13 cellular contexts compared by ENCODE assay signal in the genomic region with DNA sequence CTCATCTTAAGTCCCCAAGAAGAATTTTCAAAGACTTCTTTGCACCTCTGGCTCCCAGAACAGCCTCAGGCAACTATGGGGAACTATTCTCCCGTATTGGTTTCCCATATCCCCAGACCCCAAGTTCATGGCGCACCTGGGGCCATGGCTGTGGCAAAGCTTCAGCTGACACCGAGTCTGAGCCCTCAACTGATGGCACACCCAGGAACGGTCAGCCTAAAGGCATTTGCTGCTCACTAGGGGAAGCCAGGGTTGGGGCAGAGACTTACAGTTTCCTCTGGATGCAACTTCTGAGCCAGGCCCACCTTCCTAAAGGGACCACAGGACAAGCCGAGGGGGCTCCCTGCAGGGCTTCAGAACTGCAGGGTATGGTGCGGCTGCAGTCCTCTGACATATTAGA. TPM values are rescaled to one million over a fixed set of nuclear protein-coding genes. Genes with fewer than 3 reads are reported as not detected.
DNase-seq lines count a peak whose midpoint lies in the region; ATAC-seq and TF ChIP-seq lines count a peak whose summit lies in the region.
"Had no signal": no experiment of that assay in that cellular context is flagged by ENCODE, and none has a peak within 500 bp of the region (broad histone marks: within the 10 kb centered on the region; RNA-seq: fewer than 3 reads in every experiment).

No MANE protein-coding gene starts in this region.

- peaks cover 6% of the 10 kb centered on the region for H3K36me3 Mint-ChIP-seq in Caco-2 (ENCODE audit: insufficient read depth, unreplicated experiment)
- peaks cover 3% of the 10 kb centered on the region for H3K36me3 Mint-ChIP-seq in central memory CD8-positive, alpha-beta T cell (ENCODE audit: insufficient read depth)
- H3K36me3 Mint-ChIP-seq: CD14-positive monocyte had no signal

- no peaks in the 10 kb centered on the region for H3K27me3 Mint-ChIP-seq in Caco-2 (ENCODE audit: insufficient read depth, unreplicated experiment)
- peaks cover 11% of the 10 kb centered on the region for H3K27me3 Mint-ChIP-seq in central memory CD8-positive, alpha-beta T cell

- CTCF ChIA-PET in Caco-2 (lab: Charles Lee): no interaction called here
- CTCF ChIA-PET in HEK293 (lab: Yijun Ruan, JAX): no interaction called here

- intact Hi-C loops in Caco-2 (cut with micrococcal nuclease; ENCODE audit: unreplicated experiment): no loop called here
- intact Hi-C loops in posterior vena cava (cut with DNase I): no loop called here

- POLR2A ChIA-PET in Caco-2 (lab: Charles Lee): no interaction called here
- POLR2A ChIA-PET in HEK293 (lab: Yijun Ruan, JAX): no interaction called here

- H3K36me3 ChIP-seq in Caco-2 (ENCODE audit: control insufficient read depth, insufficient read depth, low read length) (0 out of 2 replicates have a peak, but pooled peaks cover 2% of the 10 kb centered on the region), HEK293 (ENCODE audit: control insufficient read depth in 2 of 2, insufficient read depth in 1 of 2, low read length in 2 of 2) (no peaks in the 10 kb centered on the region)

- no peak overlapping the region for H3K4me3 Mint-ChIP-seq in Caco-2 (ENCODE audit: unreplicated experiment)
- peak overlapping the region; percentile 24 for H3K4me3 Mint-ChIP-seq in central memory CD8-positive, alpha-beta T cell
- H3K4me3 Mint-ChIP-seq: CD14-positive monocyte had no signal

- peaks cover 16% of the 10 kb centered on the region for H3K4me1 Mint-ChIP-seq in Caco-2 (ENCODE audit: low read depth, unreplicated experiment)
- H3K4me1 Mint-ChIP-seq in central memory CD8-positive, alpha-beta T cell: no peaks in the 10 kb centered on the region

- ATAC-seq in central memory CD8-positive, alpha-beta T cell (replicated peaks; ENCODE audit: extremely low read depth, poor library complexity, severe bottlenecking): no peak
- ATAC-seq in HG02884 (IDR thresholded peaks at IDR 0.05; ENCODE audit: unreplicated experiment) (no peak), GM19328 (IDR thresholded peaks at IDR 0.05; ENCODE audit: unreplicated experiment) (no peak)

- peak overlapping the region; percentile 80 for H3K27ac Mint-ChIP-seq in Caco-2 (ENCODE audit: unreplicated experiment)
- no peak overlapping the region for H3K27ac Mint-ChIP-seq in central memory CD8-positive, alpha-beta T cell (ENCODE audit: low read depth)
- H3K27ac Mint-ChIP-seq: CD14-positive monocyte had no signal

- no peaks in the 10 kb centered on the region for H3K27me3 ChIP-seq in Caco-2 (replicated peaks; ENCODE audit: control insufficient read depth, insufficient read depth, low read length)

- H3K9me3 ChIP-seq in Caco-2: no peaks in the 10 kb centered on the region
- H3K9me3 ChIP-seq in HEK293 (ENCODE audit: control insufficient read depth, insufficient read depth, low read depth, low read length): no peaks in the 10 kb centered on the region

- DNase-seq in Caco-2: no peak
- DNase-seq in central memory CD8-positive, alpha-beta T cell (ENCODE audit: low spot score in 2 of 2): no peak
- DNase-seq in posterior vena cava (ENCODE audit: low spot score): peak; percentile 38
- DNase-seq in stimulated activated CD4-positive, alpha-beta T cell treated with anti-CD3 and anti-CD28 coated beads, Interleukin-4, amount 100 ng/mL, for 1 hour: no peak
- DNase-seq: cortex of kidney, Karpas-422, NCI-H2081 treated with DMSO at 0.1 percent for 48 hours, retina had no signal

- H3K27ac ChIP-seq in HEK293 (ENCODE audit: extremely low read depth, low read depth, low read length): no peak overlapping the region

- H3K9me3 Mint-ChIP-seq in Caco-2 (ENCODE audit: unreplicated experiment): peaks cover 1% of the 10 kb centered on the region
- H3K9me3 Mint-ChIP-seq in central memory CD8-positive, alpha-beta T cell: no peaks in the 10 kb centered on the region

- TF ChIP-seq CTCF in Caco-2 (IDR thresholded peaks at IDR 0.05; ENCODE audit: insufficient read depth in 1 of 2, low read depth in 1 of 2, low read length in 1 of 2, severe bottlenecking in 1 of 2, unreplicated experiment in 1 of 2) (no peak), HEK293 (tag by site-specific recombination; IDR thresholded peaks at IDR 0.05) (no peak)

- no peak overlapping the region for H3K4me3 ChIP-seq in Caco-2 (ENCODE audit: low read depth, low read length)
- H3K4me3 ChIP-seq in HEK293 (ENCODE audit: low read depth, low read length): no peak overlapping the region

- no TSS peak for BruUV-seq in Caco-2 (replicated peaks; lab: Mats Ljungman, UMichigan)

- peaks cover 32% of the 10 kb centered on the region for H3K4me1 ChIP-seq in Caco-2
- H3K4me1 ChIP-seq in HEK293 (ENCODE audit: control insufficient read depth, insufficient read depth, low read length): peaks cover 14% of the 10 kb centered on the region

TF ChIP-seq in HEK293, 187 proteins besides CTCF, POLR2A, EP300 and RAD21:
- no peak for TF ChIP-seq ZNF510 (tag by site-specific recombination; IDR thresholded peaks at IDR 0.05; ENCODE audit: insufficient replicate concordance)
- 0 out of 2 replicates have a peak, but pooled peaks have one; percentile 28 for TF ChIP-seq ZNF10 (tag by site-specific recombination; IDR thresholded peaks at IDR 0.05)
TF ChIP-seq in HEK293: peak in this region for 1.

RNA-seq across cellular contexts. Expression of gene CPA1, which starts 13.7 kb away (rescaled TPM):
- total RNA-seq in Caco-2 (2022) (not detected in 2 replicates), posterior vena cava (1 to 10 TPM in 1 of 2 donors, under 1 TPM in 1; 0.79 to 6.7 TPM)
- total RNA-seq: T-helper 2 cell treated with Interferon-gamma antibody and Interleukin-4, amounts not matched to agents 100 ng/mL and 5 ng/mL, for 36 hours had no signal

RNA-seq across cellular contexts. Expression of gene CPA5, which starts 21.9 kb away (rescaled TPM):
- total RNA-seq in Caco-2 (2022) (not detected in 2 replicates), posterior vena cava (not detected)
